19 cellular contexts compared by ENCODE assay signal in the genomic region with DNA sequence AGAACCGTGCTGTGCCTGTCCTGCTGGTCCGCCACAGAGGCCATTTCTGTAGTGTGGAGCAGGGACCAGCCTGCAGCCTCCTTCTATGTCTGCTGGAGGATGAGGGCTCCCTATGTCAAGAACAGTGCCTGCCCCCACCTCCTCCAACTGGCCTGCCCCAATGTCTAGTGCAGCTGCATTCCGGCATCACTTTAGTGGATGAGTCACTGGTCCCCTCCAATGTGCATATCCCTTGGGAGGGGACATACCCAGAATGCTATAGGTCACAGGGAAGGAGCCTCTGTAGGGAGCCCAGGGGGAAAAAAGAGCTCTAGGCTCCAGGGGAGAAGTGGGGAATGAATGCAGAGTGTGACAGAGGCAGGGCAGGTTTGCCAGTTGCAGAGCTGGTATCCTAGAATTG.
A peak's percentile ranks its signal among the peaks of the same experiment; 100 is the strongest.
DNase-seq lines count a peak whose midpoint lies in the region; ATAC-seq and TF ChIP-seq lines count a peak whose summit lies in the region.
"Had no signal": no experiment of that assay in that cellular context is flagged by ENCODE, and none has a peak within 500 bp of the region (broad histone marks: within the 10 kb centered on the region; RNA-seq: fewer than 3 reads in every experiment).

No MANE protein-coding gene starts in this region.

- H3K79me1 ChIP-seq in H9 (ENCODE audit: insufficient read depth, low read depth, low read length, poor library complexity, severe bottlenecking) = no peaks in the 10 kb centered on the region

- H2BK5ac ChIP-seq in H9 (ENCODE audit: insufficient read length, low read length) = no peak overlapping the region

- no peak overlapping the region for H3K9ac ChIP-seq in H9 (ENCODE audit: extremely low read depth, insufficient read length, low read length)
- H3K9ac ChIP-seq: SK-N-SH had no signal

- no peak overlapping the region for H4K5ac ChIP-seq in H9 (ENCODE audit: insufficient read length, low read depth, low read length)

- ATAC-seq in WTC11 (peak; percentile 21; the same call in 1 of the 2 replicates), GM18511 (IDR thresholded peaks at IDR 0.05; ENCODE audit: unreplicated experiment) (no peak)
- ATAC-seq: HCT116 had no signal

- no peaks in the 10 kb centered on the region for H3K23me2 ChIP-seq in H9 (ENCODE audit: insufficient read length, low read depth, low read length, poor library complexity, severe bottlenecking)

- H3K4me3 Mint-ChIP-seq in H9 (no peak overlapping the region), WTC11 (no peak overlapping the region)

- no peak overlapping the region for H2AK5ac ChIP-seq in H9 (ENCODE audit: insufficient read length, low read length)

- H3K9me3 Mint-ChIP-seq in H9 (no peaks in the 10 kb centered on the region), WTC11 (no peaks in the 10 kb centered on the region)

- H3K14ac ChIP-seq in H9 (ENCODE audit: insufficient read depth, low read length) = no peak overlapping the region

- no peak overlapping the region for H2BK12ac ChIP-seq in H9 (ENCODE audit: insufficient read length, low read depth, low read length)

- no peak for TF ChIP-seq CTCF in H9 (conservative IDR thresholded peaks at IDR 0.05)
- TF ChIP-seq CTCF in WTC11 (IDR thresholded peaks at IDR 0.05) = no peak
- no peak for TF ChIP-seq CTCF in osteoblast (IDR thresholded peaks at IDR 0.05; ENCODE audit: extremely low read depth, low read depth, low read length)

- H4K20me1 ChIP-seq in H9 (ENCODE audit: control insufficient read depth, insufficient read depth, insufficient read length) = no peaks in the 10 kb centered on the region
- no peaks in the 10 kb centered on the region for H4K20me1 ChIP-seq in osteoblast (ENCODE audit: insufficient read depth, low read length)

- H3K56ac ChIP-seq in H9 (ENCODE audit: insufficient read length, low read depth, low read length) = no peak overlapping the region

- no peaks in the 10 kb centered on the region for H3K36me3 Mint-ChIP-seq in H9 (ENCODE audit: insufficient read depth in 1 of 3, low read depth in 3 of 3)
- no peaks in the 10 kb centered on the region for H3K36me3 Mint-ChIP-seq in WTC11

- H3K27ac Mint-ChIP-seq in H9 (no peak overlapping the region), WTC11 (no peak overlapping the region)

- no peak overlapping the region for H2BK120ac ChIP-seq in H9 (ENCODE audit: low read depth, low read length, poor library complexity, severe bottlenecking)

- no peak overlapping the region for H3K18ac ChIP-seq in H9 (ENCODE audit: insufficient read length, low read depth, low read length)

- DNase-seq in COR-L47 (lab: John Stamatoyannopoulos, UW) = peak; percentile 89
- peak; percentile 53 for DNase-seq in H9
- no peak for DNase-seq in WTC11 (ENCODE audit: low spot score)
- DNase-seq in osteoblast (ENCODE audit: insufficient read length, low spot score, missing footprints) = peak; percentile 9
- no peak for DNase-seq in SK-N-DZ (ENCODE audit: low spot score)
- no peak for DNase-seq in CD1c-positive myeloid dendritic cell (ENCODE audit: extremely low spot score)
- DNase-seq: C1 segment of cervical spinal cord, GDM1, Kasumi-1, MM.1S, NCI-H1105, NCI-H187 treated with DMSO at 0.1 percent for 48 hours, NCI-H2171, NCI-H446, NCI-H526 treated with DMSO at 0.1 percent for 48 hours, SHP77, SK-N-SH had no signal

- H3K4me1 ChIP-seq in H9 (ENCODE audit: insufficient read depth, low read length) = no peaks in the 10 kb centered on the region
- H3K4me1 ChIP-seq in osteoblast (ENCODE audit: insufficient read depth, low read length) = no peaks in the 10 kb centered on the region

- H3K4me3 ChIP-seq in osteoblast (ENCODE audit: insufficient read depth, low read length) = no peak overlapping the region

- H3K4me1 Mint-ChIP-seq in H9 (peaks cover 30 to 39% of the 10 kb centered on the region in 2 experiments), WTC11 (peaks cover 31% of the 10 kb centered on the region)

- CTCF ChIA-PET in WTC11 (lab: Charles Lee) = interaction anchor here (1.0 to 3.2 kb wide), 2 partner anchors 16 to 48 kb away, joined by 3 to 25 read pairs; no protein-coding TSS in a partner anchor

- no peak overlapping the region for H4K8ac ChIP-seq in H9 (replicated peaks; ENCODE audit: insufficient read length, low read depth, low read length)

- no peak overlapping the region for H2BK15ac ChIP-seq in H9 (ENCODE audit: low read depth, low read length)

- H3K4me2 ChIP-seq in H9 (ENCODE audit: insufficient read depth, insufficient read length, low read length) (no peak overlapping the region), osteoblast (ENCODE audit: insufficient read depth, low read length) (no peak overlapping the region)
- H3K4me2 ChIP-seq: SK-N-SH had no signal

- H3K4ac ChIP-seq in H9 (ENCODE audit: low read depth, low read length) = no peak overlapping the region

- H3K79me2 ChIP-seq in H9 (ENCODE audit: insufficient read depth, low read length) = no peaks in the 10 kb centered on the region
- no peaks in the 10 kb centered on the region for H3K79me2 ChIP-seq in osteoblast (ENCODE audit: insufficient read depth, low read length)

- H3K27me3 Mint-ChIP-seq in H9 (ENCODE audit: low read depth) (peaks cover 44% of the 10 kb centered on the region), WTC11 (ENCODE audit: low read depth) (peaks cover 32% of the 10 kb centered on the region)

- no peak overlapping the region for H3T11ph ChIP-seq in H9 (ENCODE audit: low read length)

- H4K91ac ChIP-seq in H9 (ENCODE audit: insufficient read length, low read depth, low read length) = no peak overlapping the region

- POLR2A ChIA-PET in WTC11 (lab: Charles Lee) = no interaction called here

- H2AFZ ChIP-seq in H9 (ENCODE audit: low read length) (no peak overlapping the region), osteoblast (ENCODE audit: low read length) (no peak overlapping the region)

- no CpG with 5 or more reads among the region's 3 CpGs for WGBS in H9 (ENCODE audit: extremely low coverage, insufficient read length, low lambda C conversion rate)

- no peak overlapping the region for H3K23ac ChIP-seq in H9 (ENCODE audit: insufficient read length, low read depth, low read length)

- H3K27ac ChIP-seq in H9 (ENCODE audit: insufficient read length, low read depth, low read length) (no peak overlapping the region), osteoblast (ENCODE audit: low read depth, low read length) (no peak overlapping the region)

- H3K27me3 ChIP-seq in H9 (ENCODE audit: insufficient read depth, low read length) = no peaks in the 10 kb centered on the region; the same call in 1 of the 2 replicates
- H3K27me3 ChIP-seq in osteoblast (ENCODE audit: insufficient read depth, low read length) = peaks cover 11% of the 10 kb centered on the region

- H3K9me3 ChIP-seq in H9 (ENCODE audit: control insufficient read depth, low read depth, low read length) (no peaks in the 10 kb centered on the region), osteoblast (ENCODE audit: low read depth, low read length) (no peaks in the 10 kb centered on the region)
- H3K9me3 ChIP-seq: SK-N-SH had no signal

- no peaks in the 10 kb centered on the region for H3K36me3 ChIP-seq in osteoblast (ENCODE audit: insufficient read depth, low read length)

- no peak overlapping the region for H2BK20ac ChIP-seq in H9 (ENCODE audit: low read depth, low read length, poor library complexity, severe bottlenecking)

TF ChIP-seq in WTC11, 78 proteins besides CTCF, POLR2A, EP300 and RAD21:
- TF ChIP-seq RELA (CRISPR knock-in tag; IDR thresholded peaks at IDR 0.05; ENCODE audit: borderline replicate concordance) = no peak
- TF ChIP-seq SOX15 (CRISPR knock-in tag; IDR thresholded peaks at IDR 0.05) = no peak
- TF ChIP-seq TEAD4 (CRISPR knock-in tag; IDR thresholded peaks at IDR 0.05) = no peak
- TF ChIP-seq CREB1 (CRISPR knock-in tag; IDR thresholded peaks at IDR 0.05) = no peak
- TF ChIP-seq HMGA2 (CRISPR knock-in tag; IDR thresholded peaks at IDR 0.05) = no peak
- TF ChIP-seq, protein P1, sequence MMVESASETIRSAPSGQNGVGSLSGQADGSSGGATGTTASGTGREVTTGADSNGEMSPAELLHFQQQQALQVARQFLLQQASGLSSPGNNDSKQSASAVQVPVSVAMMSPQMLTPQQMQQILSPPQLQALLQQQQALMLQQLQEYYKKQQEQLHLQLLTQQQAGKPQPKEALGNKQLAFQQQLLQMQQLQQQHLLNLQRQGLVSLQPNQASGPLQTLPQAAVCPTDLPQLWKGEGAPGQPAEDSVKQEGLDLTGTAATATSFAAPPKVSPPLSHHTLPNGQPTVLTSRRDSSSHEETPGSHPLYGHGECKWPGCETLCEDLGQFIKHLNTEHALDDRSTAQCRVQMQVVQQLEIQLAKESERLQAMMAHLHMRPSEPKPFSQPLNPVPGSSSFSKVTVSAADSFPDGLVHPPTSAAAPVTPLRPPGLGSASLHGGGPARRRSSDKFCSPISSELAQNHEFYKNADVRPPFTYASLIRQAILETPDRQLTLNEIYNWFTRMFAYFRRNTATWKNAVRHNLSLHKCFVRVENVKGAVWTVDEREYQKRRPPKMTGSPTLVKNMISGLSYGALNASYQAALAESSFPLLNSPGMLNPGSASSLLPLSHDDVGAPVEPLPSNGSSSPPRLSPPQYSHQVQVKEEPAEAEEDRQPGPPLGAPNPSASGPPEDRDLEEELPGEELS (CRISPR knock-in tag; IDR thresholded peaks at IDR 0.05) = no peak
- TF ChIP-seq, protein P2, sequence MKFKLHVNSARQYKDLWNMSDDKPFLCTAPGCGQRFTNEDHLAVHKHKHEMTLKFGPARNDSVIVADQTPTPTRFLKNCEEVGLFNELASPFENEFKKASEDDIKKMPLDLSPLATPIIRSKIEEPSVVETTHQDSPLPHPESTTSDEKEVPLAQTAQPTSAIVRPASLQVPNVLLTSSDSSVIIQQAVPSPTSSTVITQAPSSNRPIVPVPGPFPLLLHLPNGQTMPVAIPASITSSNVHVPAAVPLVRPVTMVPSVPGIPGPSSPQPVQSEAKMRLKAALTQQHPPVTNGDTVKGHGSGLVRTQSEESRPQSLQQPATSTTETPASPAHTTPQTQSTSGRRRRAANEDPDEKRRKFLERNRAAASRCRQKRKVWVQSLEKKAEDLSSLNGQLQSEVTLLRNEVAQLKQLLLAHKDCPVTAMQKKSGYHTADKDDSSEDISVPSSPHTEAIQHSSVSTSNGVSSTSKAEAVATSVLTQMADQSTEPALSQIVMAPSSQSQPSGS (CRISPR knock-in tag; IDR thresholded peaks at IDR 0.05; ENCODE audit: borderline replicate concordance, low read depth) = no peak
- no peak for TF ChIP-seq NFE2L1 (CRISPR knock-in tag; IDR thresholded peaks at IDR 0.05)
- TF ChIP-seq NR1H2 (CRISPR knock-in tag; IDR thresholded peaks at IDR 0.05) = no peak
- TF ChIP-seq CBFB (CRISPR knock-in tag; IDR thresholded peaks at IDR 0.05; ENCODE audit: low read depth) = no peak
- TF ChIP-seq TEAD1 (CRISPR knock-in tag; IDR thresholded peaks at IDR 0.05) = no peak
- TF ChIP-seq FOXK1 (CRISPR knock-in tag; IDR thresholded peaks at IDR 0.05) = no peak

Comparison
In these comparisons a context has a peak if more than half of its experiments do, and no peak if none do; other contexts are left out.
1. DNase-seq: peak in COR-L47 (single experiment), H9 (single experiment) and osteoblast (single experiment); none in WTC11 (single experiment), SK-N-DZ (single experiment) and CD1c-positive myeloid dendritic cell (single experiment).